In genomic region chr18:62784966-62785413, GRCh38 we compare ENCODE assay signal across 9 cellular contexts.
DNase-seq lines count a peak whose midpoint lies in the region; ATAC-seq and TF ChIP-seq lines count a peak whose summit lies in the region.
"Had no signal": no experiment of that assay in that cellular context is flagged by ENCODE, and none has a peak within 500 bp of the region (broad histone marks: within the 10 kb centered on the region; RNA-seq: fewer than 3 reads in every experiment).

No MANE protein-coding gene starts in this region.

- peaks cover 34% of the 10 kb centered on the region for H3K4me1 ChIP-seq in skeletal muscle satellite cell (ENCODE audit: control insufficient read depth, insufficient read depth, low read length)
- H3K4me1 ChIP-seq: colonic mucosa had no signal

- peak overlapping the region; percentile 6 for H3K9ac ChIP-seq in skeletal muscle satellite cell (ENCODE audit: low read depth, low read length)

- DNase-seq in RPMI7951 (ENCODE audit: low read depth) (peak; percentile 57), foreskin fibroblast (peak; percentile 34 to 52), retina (no peak)
- DNase-seq: colonic mucosa, PC-9 had no signal

- no peaks in the 10 kb centered on the region for H3K36me3 ChIP-seq in skeletal muscle satellite cell (ENCODE audit: insufficient read depth, low read length)
- H3K36me3 ChIP-seq: colonic mucosa had no signal

- H3K4me3 ChIP-seq in foreskin fibroblast (ENCODE audit: low read depth in 1 of 2, low read length in 2 of 2) (no peak overlapping the region), skeletal muscle satellite cell (ENCODE audit: low read length) (no peak overlapping the region)
- H3K4me3 ChIP-seq: colonic mucosa, PC-9 had no signal

- H3K27me3 ChIP-seq in skeletal muscle satellite cell (ENCODE audit: control insufficient read depth, insufficient read depth, low read length) = no peaks in the 10 kb centered on the region
- H3K27me3 ChIP-seq: colonic mucosa had no signal

- peak overlapping the region; percentile 4 for H3K4me2 ChIP-seq in skeletal muscle satellite cell (ENCODE audit: low read length)
- H3K4me2 ChIP-seq: PC-9 had no signal

- no peak for TF ChIP-seq CTCF in foreskin fibroblast (IDR thresholded peaks at IDR 0.05; ENCODE audit: low read depth, low read length)

- H3K9me3 ChIP-seq in skeletal muscle satellite cell (replicated peaks; ENCODE audit: low read length) = no peaks in the 10 kb centered on the region
- H3K9me3 ChIP-seq: colonic mucosa had no signal

- peak; percentile 26 for ATAC-seq in GM19043 (IDR thresholded peaks at IDR 0.05; ENCODE audit: low read depth, unreplicated experiment)
- no peak for ATAC-seq in GM19467 (IDR thresholded peaks at IDR 0.05; ENCODE audit: unreplicated experiment)
- ATAC-seq in GM18870 (IDR thresholded peaks at IDR 0.05; ENCODE audit: unreplicated experiment) = no peak
